In the genomic region with DNA sequence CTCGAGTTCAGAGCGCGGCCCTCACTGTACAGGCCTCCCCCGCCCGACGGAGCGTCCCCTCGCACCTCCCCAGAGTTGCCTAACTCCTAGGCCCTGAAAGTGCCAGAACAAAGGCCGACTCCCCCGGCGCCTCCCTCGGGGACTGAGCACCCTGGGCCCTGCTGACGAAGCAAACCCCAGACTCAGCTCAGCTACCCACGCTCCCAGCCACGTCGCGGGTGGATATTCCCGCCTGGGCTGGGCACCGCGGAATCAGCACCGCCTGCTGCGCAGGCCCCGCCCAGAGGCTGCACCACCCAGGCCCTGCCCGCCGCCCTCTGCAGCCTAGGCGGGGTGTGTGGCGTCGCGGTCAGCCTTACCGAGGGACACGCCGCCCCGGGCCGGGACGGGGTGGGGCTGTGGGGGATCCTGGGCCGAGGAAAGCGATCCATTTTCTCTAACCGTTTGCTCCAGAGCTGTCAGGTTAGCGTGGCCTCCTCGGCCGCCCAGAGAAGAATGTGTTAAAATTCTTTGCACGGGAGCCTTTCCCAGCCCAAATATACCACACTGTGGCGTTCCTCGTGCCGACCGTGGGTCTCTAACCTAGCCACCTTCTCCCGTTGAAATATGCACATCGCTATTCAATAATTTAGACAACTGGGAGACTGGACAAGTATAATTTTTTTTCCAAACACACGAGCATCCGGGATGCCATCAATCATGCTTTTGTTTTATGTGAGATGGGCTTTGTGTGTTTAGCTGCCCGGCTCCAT, we compare ENCODE assay signal across 9 cellular contexts. TPM values are rescaled to one million over a fixed set of nuclear protein-coding genes. Genes with fewer than 3 reads are reported as not detected.
DNase-seq lines count a peak whose midpoint lies in the region; ATAC-seq and TF ChIP-seq lines count a peak whose summit lies in the region.
"Had no signal": no experiment of that assay in that cellular context is flagged by ENCODE, and none has a peak within 500 bp of the region (broad histone marks: within the 10 kb centered on the region; RNA-seq: fewer than 3 reads in every experiment).

No MANE protein-coding gene starts in this region.

- peak; percentile 62 for ATAC-seq in HG02798 (IDR thresholded peaks at IDR 0.05; ENCODE audit: poor library complexity, unreplicated experiment)

- H3K27ac ChIP-seq in BLaER1 = no peak overlapping the region
- no peak overlapping the region for H3K27ac ChIP-seq in mesenchymal stem cell (ENCODE audit: low read length, poor library complexity, severe bottlenecking)

- peaks cover 51% of the 10 kb centered on the region for H4K20me1 ChIP-seq in BLaER1

- no peak overlapping the region for H4K8ac ChIP-seq in mesenchymal stem cell (ENCODE audit: low read length)

- no peak overlapping the region for H3K4ac ChIP-seq in mesenchymal stem cell (ENCODE audit: low read depth in 1 of 2, low read length in 2 of 2)

- no peaks in the 10 kb centered on the region for H3K79me1 ChIP-seq in mesenchymal stem cell (replicated peaks; ENCODE audit: low read length, poor library complexity, severe bottlenecking)

- H3K36me3 Mint-ChIP-seq in brain = no peaks in the 10 kb centered on the region

- no peak overlapping the region for H2BK15ac ChIP-seq in mesenchymal stem cell (ENCODE audit: low read depth, poor library complexity, severe bottlenecking)

- peak overlapping the region in 1 of 2 experiments; percentile 42 for H3K14ac ChIP-seq in mesenchymal stem cell (ENCODE audit: low read length in 2 of 2)

- H3K27ac Mint-ChIP-seq in brain = peak overlapping the region in 2 of 5 experiments; percentile 86 to 87

- H3K36me3 ChIP-seq in BLaER1 (no peaks in the 10 kb centered on the region), mesenchymal stem cell (ENCODE audit: control insufficient read depth in 1 of 2, insufficient read depth in 2 of 2, low read depth in 1 of 2, low read length in 2 of 2) (no peaks in the 10 kb centered on the region)

- peak overlapping the region in 4 of 5 experiments; percentile 39 to 73 (median 58) for H3K4me3 Mint-ChIP-seq in brain

- H3K27me3 ChIP-seq in BLaER1 (peaks cover 86% of the 10 kb centered on the region), mesenchymal stem cell (ENCODE audit: control insufficient read depth in 1 of 2, insufficient read depth in 1 of 2, low read length in 2 of 2) (peaks cover 84% of the 10 kb centered on the region in 2 experiments)

- no peak overlapping the region for H2BK5ac ChIP-seq in mesenchymal stem cell (ENCODE audit: low read depth, low read length, poor library complexity, severe bottlenecking)

- H3K9me3 Mint-ChIP-seq in brain = peaks cover 0 to 3% (median 0%) of the 10 kb centered on the region in 5 experiments

- peaks cover 26% of the 10 kb centered on the region for H3K9me3 ChIP-seq in BLaER1
- peaks cover 5% of the 10 kb centered on the region for H3K9me3 ChIP-seq in mesenchymal stem cell (ENCODE audit: control insufficient read depth, low read length)

- H3K4me3 ChIP-seq in BLaER1 (peak overlapping the region; percentile 45; the same call in 1 of the 2 replicates), mesenchymal stem cell (ENCODE audit: insufficient read depth in 1 of 2, low read depth in 1 of 2, low read length in 2 of 2) (peak overlapping the region in 1 of 2 experiments; percentile 34)

- DNase-seq in mesenchymal stem cell (no peak), HCEC 1CT (no peak), GM19240 (ENCODE audit: insufficient read length, low spot score) (no peak), DMS53 (lab: John Stamatoyannopoulos, UW) (no peak), NCI-H345 (lab: John Stamatoyannopoulos, UW) (no peak)
- DNase-seq: activated CD4-positive, alpha-beta T cell treated with anti-CD3 and anti-CD28 coated beads for 4 hours had no signal

- H2AK5ac ChIP-seq in mesenchymal stem cell (ENCODE audit: low read length, severe bottlenecking) = no peak overlapping the region

- H3K4me1 Mint-ChIP-seq in brain = peaks cover 51% of the 10 kb centered on the region

- H3K18ac ChIP-seq in mesenchymal stem cell (ENCODE audit: low read depth in 1 of 2, low read length in 2 of 2) = no peak overlapping the region

- H2BK120ac ChIP-seq in mesenchymal stem cell (ENCODE audit: low read depth, low read length) = no peak overlapping the region

- WGBS in mesenchymal stem cell = 2% methylated on average over 39 of the region's 51 CpGs

- no peak overlapping the region for H3K9ac ChIP-seq in BLaER1
- H3K9ac ChIP-seq in mesenchymal stem cell (ENCODE audit: low read length) = no peak overlapping the region

- no peak overlapping the region for H4K91ac ChIP-seq in mesenchymal stem cell (ENCODE audit: low read length)

- peaks cover 6% of the 10 kb centered on the region; the same call in 1 of the 2 replicates for H3K4me1 ChIP-seq in BLaER1
- peaks cover 15% of the 10 kb centered on the region for H3K4me1 ChIP-seq in mesenchymal stem cell (ENCODE audit: control insufficient read depth, insufficient read depth, low read depth, low read length)

- H3K23ac ChIP-seq in mesenchymal stem cell (ENCODE audit: low read length in 2 of 2) = no peak overlapping the region

- H2AFZ ChIP-seq in mesenchymal stem cell (ENCODE audit: low read depth, low read length) = no peak overlapping the region

- H2BK12ac ChIP-seq in mesenchymal stem cell (ENCODE audit: low read length in 2 of 2) = no peak overlapping the region

- no peak for TF ChIP-seq CTCF in brain (conservative IDR thresholded peaks at IDR 0.05)

- H3K4me2 ChIP-seq in BLaER1 (peak overlapping the region; percentile 51), mesenchymal stem cell (ENCODE audit: low read length, poor library complexity, severe bottlenecking) (peak overlapping the region; percentile 62)

- peaks cover 87% of the 10 kb centered on the region for H3K27me3 Mint-ChIP-seq in brain

RNA-seq across cellular contexts. Expression of a gene that starts 31.4 kb away (rescaled TPM):
- 18.1 TPM for polyA plus RNA-seq in brain (ENCODE audit: insufficient read depth, low read depth, low replicate concordance)
- polyA plus RNA-seq in mesenchymal stem cell (2013, experiment 1 of 2) = 0.17 TPM
- 0.21 TPM for polyA plus RNA-seq in mesenchymal stem cell (2013, experiment 2 of 2)
